Comparison of ENCODE assay signal across 19 cellular contexts in the genomic region with DNA sequence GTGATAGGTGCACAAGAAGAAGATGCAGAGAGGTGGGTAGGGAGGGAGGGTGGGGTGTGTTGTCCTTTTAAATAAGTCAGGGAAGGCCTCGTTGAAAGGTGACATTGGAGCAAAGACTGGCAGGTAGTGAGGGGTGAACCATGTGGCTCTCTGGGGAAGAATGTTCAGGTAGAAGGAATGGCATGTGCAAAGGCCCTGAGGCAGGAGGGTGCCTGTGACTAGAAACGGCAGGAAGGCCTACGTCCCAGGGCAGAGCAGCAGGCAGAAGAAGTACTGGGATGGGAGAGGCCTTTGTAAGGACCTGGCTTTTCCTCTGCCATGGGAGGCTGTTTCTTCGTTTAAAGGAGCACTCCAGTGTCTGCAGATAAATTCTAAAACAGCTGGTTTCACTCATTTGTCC.
"Had no signal": no experiment of that assay in that cellular context is flagged by ENCODE, and none has a peak within 500 bp of the region (broad histone marks: within the 10 kb centered on the region; RNA-seq: fewer than 3 reads in every experiment).

No MANE protein-coding gene starts in this region.

- DNase-seq: activated CD4-positive, alpha-beta T cell treated with anti-CD3 and anti-CD28 coated beads for 4 hours; activated naive CD8-positive, alpha-beta T cell treated with anti-CD3 and anti-CD28 coated beads for 36 hours; brain microvascular endothelial cell; effector memory CD4-positive, alpha-beta T cell; foreskin melanocyte; immature natural killer cell; left cardiac atrium; lower lobe of right lung; SK-N-SH; stimulated activated CD4-positive, alpha-beta T cell treated with anti-CD3 and anti-CD28 coated beads, Interleukin-1b, Interleukin-23, amount 100 ng/mL, for 48 hours; thyroid gland had no signal

- H3K27me3 ChIP-seq: pancreas, thyroid gland had no signal

- H3K27ac Mint-ChIP-seq: activated T-helper 17 cell treated with anti-CD3 and anti-CD28 coated beads, Interleukin-2, amount 50 U/mL, for 72 hours; dendritic cell treated with granulocyte-macrophage colony-stimulating factor and Interleukin-4, amounts not matched to agents 40 ng/mL and 50 ng/mL, for 4 days; neural progenitor cell had no signal

- H3K36me3 ChIP-seq: brain microvascular endothelial cell, lower lobe of right lung, neural progenitor cell, pancreas, sigmoid colon, thyroid gland had no signal

- H3K27ac ChIP-seq: brain microvascular endothelial cell, epithelial cell of prostate, lower lobe of right lung, neural progenitor cell, pancreas, sigmoid colon, thyroid gland, VCaP had no signal

- H3K4me1 ChIP-seq: pancreas had no signal

- ATAC-seq: activated T-helper 17 cell treated with anti-CD3 and anti-CD28 coated beads, Interleukin-2, amount 50 U/mL, for 72 hours; left cardiac atrium; lower lobe of right lung; pancreas; stimulated activated effector memory CD8-positive, alpha-beta T cell treated with anti-CD3 and anti-CD28 coated beads, Interleukin-12 subunit alpha, Interleukin-12 subunit beta, amount 100 ng/mL, for 72 hours had no signal

- H3K4me3 ChIP-seq: lower lobe of right lung, neural progenitor cell, pancreas, sigmoid colon, thyroid gland had no signal

- H3K4me3 Mint-ChIP-seq: activated naive CD8-positive, alpha-beta T cell treated with anti-CD3 and anti-CD28 coated beads for 36 hours; activated T-helper 17 cell treated with anti-CD3 and anti-CD28 coated beads, Interleukin-2, amount 50 U/mL, for 72 hours; dendritic cell treated with granulocyte-macrophage colony-stimulating factor and Interleukin-4, amounts not matched to agents 40 ng/mL and 50 ng/mL, for 4 days; immature natural killer cell; neural progenitor cell; stimulated activated effector memory CD8-positive, alpha-beta T cell treated with anti-CD3 and anti-CD28 coated beads, Interleukin-12 subunit alpha, Interleukin-12 subunit beta, amount 100 ng/mL, for 72 hours had no signal

- H3K9me3 ChIP-seq: lower lobe of right lung, pancreas, sigmoid colon, SK-N-SH, thyroid gland had no signal

- H3K27me3 Mint-ChIP-seq: activated naive CD8-positive, alpha-beta T cell treated with anti-CD3 and anti-CD28 coated beads for 36 hours; activated T-helper 17 cell treated with anti-CD3 and anti-CD28 coated beads, Interleukin-2, amount 50 U/mL, for 72 hours had no signal

- H3K9me3 Mint-ChIP-seq: dendritic cell treated with granulocyte-macrophage colony-stimulating factor and Interleukin-4, amounts not matched to agents 40 ng/mL and 50 ng/mL, for 4 days; immature natural killer cell had no signal
